16 cellular contexts compared by ENCODE assay signal in genomic region chr10:1396236-1396635, GRCh38.
DNase-seq lines count a peak whose midpoint lies in the region; TF ChIP-seq lines count a peak whose summit lies in the region.
"Had no signal": no experiment of that assay in that cellular context is flagged by ENCODE, and none has a peak within 500 bp of the region (broad histone marks: within the 10 kb centered on the region; RNA-seq: fewer than 3 reads in every experiment).

No MANE protein-coding gene starts in this region.

- H3K27ac ChIP-seq in breast epithelium, result no peak overlapping the region
- H3K27ac ChIP-seq: A549 had no signal

- H3K4me3 Mint-ChIP-seq in nephron progenitor cell, result no peak overlapping the region
- H3K4me3 Mint-ChIP-seq: CD14-positive monocyte; CD8-positive, alpha-beta T cell; H9 had no signal

- H3K9me3 Mint-ChIP-seq in nephron progenitor cell, result no peaks in the 10 kb centered on the region
- H3K9me3 Mint-ChIP-seq: CD14-positive monocyte; CD8-positive, alpha-beta T cell; H9 had no signal

- peak overlapping the region; percentile 25 for H3K27ac Mint-ChIP-seq in nephron progenitor cell
- H3K27ac Mint-ChIP-seq: CD14-positive monocyte; CD8-positive, alpha-beta T cell; H9 had no signal

- H3K4me1 Mint-ChIP-seq in nephron progenitor cell, result peaks cover 24% of the 10 kb centered on the region
- H3K4me1 Mint-ChIP-seq: CD14-positive monocyte had no signal

- no peaks in the 10 kb centered on the region for H3K9me3 ChIP-seq in breast epithelium
- H3K9me3 ChIP-seq: A549 had no signal

- DNase-seq in activated effector memory CD4-positive, alpha-beta T cell treated with anti-CD3 and anti-CD28 coated beads, Interleukin-2, amount 50 U/mL, for 16 hours, result peak; percentile 41
- DNase-seq in activated effector memory CD4-positive, alpha-beta T cell treated with Interleukin-2 at 50 U/mL for 16 hours, result no peak
- DNase-seq in ecto neural progenitor cell (ENCODE audit: low spot score) (peak; percentile 27), nephron progenitor cell (no peak), ureter (ENCODE audit: low spot score) (peak; percentile 34), breast epithelium (ENCODE audit: low spot score in 2 of 2) (no peak), SIG-M5 (lab: John Stamatoyannopoulos, UW) (no peak)
- DNase-seq: COR-L47, DMS153, DMS79 treated with DMSO at 0.1 percent for 48 hours, EL, GOT3, H9 had no signal

- no peak overlapping the region for H3K4me3 ChIP-seq in breast epithelium
- H3K4me3 ChIP-seq: A549 had no signal

- peaks cover 0 to 8% of the 10 kb centered on the region in 2 donors for H3K27me3 ChIP-seq in breast epithelium

- no peaks in the 10 kb centered on the region for H3K36me3 Mint-ChIP-seq in nephron progenitor cell (ENCODE audit: low read depth)
- H3K36me3 Mint-ChIP-seq: CD14-positive monocyte; CD8-positive, alpha-beta T cell had no signal

- TF ChIP-seq POLR2A in breast epithelium (IDR thresholded peaks at IDR 0.05), result no peak

- TF ChIP-seq CTCF in nephron progenitor cell (IDR thresholded peaks at IDR 0.05) (no peak), breast epithelium (IDR thresholded peaks at IDR 0.05) (no peak)

- peaks cover 16% of the 10 kb centered on the region for H3K27me3 Mint-ChIP-seq in nephron progenitor cell (ENCODE audit: low read depth, poor library complexity)

- H3K36me3 ChIP-seq in breast epithelium, result no peaks in the 10 kb centered on the region

- H3K4me1 ChIP-seq in breast epithelium, result no peaks in the 10 kb centered on the region
- H3K4me1 ChIP-seq: A549 had no signal

- intact Hi-C loops in breast epithelium (cut with DNase I; ENCODE audit: low total_unique reads), result no loop called here

Comparison
In these comparisons a context has a peak if more than half of its experiments do, and no peak if none do; other contexts are left out.
1. DNase-seq: peak in activated effector memory CD4-positive, alpha-beta T cell treated with anti-CD3 and anti-CD28 coated beads, Interleukin-2, amount 50 U/mL, for 16 hours (single experiment), ecto neural progenitor cell (single experiment) and ureter (single experiment); none in activated effector memory CD4-positive, alpha-beta T cell treated with Interleukin-2 at 50 U/mL for 16 hours (single experiment), nephron progenitor cell (single experiment), breast epithelium (0 of 2) and SIG-M5 (single experiment).